8 cellular contexts compared by ENCODE assay signal in genomic region chr3:4633078-4634004, GRCh38.
DNase-seq lines count a peak whose midpoint lies in the region; ATAC-seq, FAIRE-seq and TF ChIP-seq lines count a peak whose summit lies in the region.

No MANE protein-coding gene starts in this region.

- TF ChIP-seq POLR2A in gastrocnemius medialis (IDR thresholded peaks at IDR 0.05), result no peak

- H3K27me3 ChIP-seq in right cardiac atrium (ENCODE audit: control insufficient read depth, insufficient read depth) (no peaks in the 10 kb centered on the region), gastrocnemius medialis (no peaks in the 10 kb centered on the region)

- peak; percentile 88 for TF ChIP-seq CTCF in C4-2B (conservative IDR thresholded peaks at IDR 0.05)
- peak; percentile 52 to 81 (median 64) for TF ChIP-seq CTCF in gastrocnemius medialis (IDR thresholded peaks at IDR 0.05 in 4 of 5, conservative IDR thresholded peaks at IDR 0.05 in 1 of 5)

- peak; percentile 79 for ATAC-seq in HG03097 (IDR thresholded peaks at IDR 0.05; ENCODE audit: low FRiP score, unreplicated experiment)
- peak; percentile 72 to 76 for ATAC-seq in right cardiac atrium
- peak; percentile 47 to 58 for ATAC-seq in gastrocnemius medialis

- no peaks in the 10 kb centered on the region for H3K4me1 ChIP-seq in right cardiac atrium (ENCODE audit: control insufficient read depth, insufficient read depth, low read length)
- H3K4me1 ChIP-seq in gastrocnemius medialis, result no peaks in the 10 kb centered on the region

- no peak overlapping the region for H3K27ac ChIP-seq in C4-2B
- H3K27ac ChIP-seq in right cardiac atrium (ENCODE audit: low read length), result no peak overlapping the region
- no peak overlapping the region for H3K27ac ChIP-seq in gastrocnemius medialis

- H3K4me3 ChIP-seq in right cardiac atrium (ENCODE audit: low read length), result no peak overlapping the region
- H3K4me3 ChIP-seq in gastrocnemius medialis, result no peak overlapping the region

- intact Hi-C loops in right cardiac atrium (cut with DNase I), result loop anchor here (2.0 to 10.0 kb wide), 3 partner anchors 139 to 283 kb away; partner anchors contain the start of gene ITPR1 (in 1 of the 4)
- intact Hi-C loops in gastrocnemius medialis (cut with DNase I; ENCODE audit: low total_unique reads), result loop anchor here (1.0 kb wide), 1 partner anchor 282 kb away; no protein-coding TSS in a partner anchor

- H3K9me3 ChIP-seq in right cardiac atrium (ENCODE audit: control insufficient read depth, low read length) (no peaks in the 10 kb centered on the region), gastrocnemius medialis (no peaks in the 10 kb centered on the region)

- DNase-seq in GM18507 (ENCODE audit: extremely low spot score, insufficient read length, low read depth) (peak; percentile 37), NCI-H460 (ENCODE audit: extremely low read depth, low read depth) (peak; percentile 36), amniotic epithelial cell (ENCODE audit: low read depth) (peak; percentile 70), right cardiac atrium (no peak), gastrocnemius medialis (no peak), ureter (ENCODE audit: low spot score) (no peak)

- FAIRE-seq in GM18507 (lab: Jason Lieb, UNC), result peak; percentile 80

- H3K36me3 ChIP-seq in gastrocnemius medialis, result no peaks in the 10 kb centered on the region

- in situ Hi-C loops in gastrocnemius medialis (cut with MboI; ENCODE audit: low sequenced_read_pairs in 4 of 4), result loop anchor here in 2 of 4 donors (5.0 to 10.0 kb wide), 2 partner anchors 279 to 281 kb away; no protein-coding TSS in a partner anchor

- WGBS in right cardiac atrium, result 71% methylated on average over 10 of the region's 10 CpGs

Comparison
In these comparisons a context has a peak if more than half of its experiments do, and no peak if none do; other contexts are left out.
1. DNase-seq: peak in GM18507 (single experiment), NCI-H460 (single experiment) and amniotic epithelial cell (single experiment); none in right cardiac atrium (0 of 3), gastrocnemius medialis (0 of 2) and ureter (single experiment).
2. Peak in every context shown above with its lines, with median percentiles within 50 percentile points of each other: ATAC-seq.